In the genomic region with DNA sequence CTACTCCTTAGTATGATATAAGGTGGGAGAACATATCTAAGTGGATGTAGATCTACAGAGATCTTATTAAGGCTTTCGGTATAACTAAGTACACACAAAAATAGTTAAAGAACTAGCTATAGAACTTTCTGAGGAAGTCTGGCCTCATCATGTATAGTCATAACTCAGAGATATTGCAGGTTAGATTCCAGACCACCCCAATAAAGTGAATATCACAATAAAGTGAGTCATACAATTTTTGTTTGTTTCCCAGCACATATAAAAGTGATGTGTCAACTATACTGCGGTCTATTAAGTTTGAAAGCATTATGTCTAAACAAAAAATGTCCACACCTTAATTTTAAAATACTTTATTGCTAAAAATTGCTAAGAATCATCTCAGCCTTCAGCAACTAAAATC, we compare ENCODE assay signal across 25 cellular contexts.
"Had no signal": no experiment of that assay in that cellular context is flagged by ENCODE, and none has a peak within 500 bp of the region (broad histone marks: within the 10 kb centered on the region; RNA-seq: fewer than 3 reads in every experiment).

No MANE protein-coding gene starts in this region.

- ATAC-seq: activated T-helper 17 cell treated with anti-CD3 and anti-CD28 coated beads, Interleukin-2, amount 50 U/mL, for 72 hours; esophagus mucosa; gastroesophageal sphincter; heart right ventricle; left colon; mucosa of descending colon; pancreas; psoas muscle; WTC11 had no signal

- H3K27me3 ChIP-seq: adrenal gland, gastroesophageal sphincter, heart right ventricle, pancreas, right atrium auricular region, spleen, testis, uterus had no signal

- H3K4me1 ChIP-seq: adrenal gland, pancreas, psoas muscle, right atrium auricular region, testis, uterus had no signal

- DNase-seq: activated CD8-positive, alpha-beta memory T cell treated with anti-CD3 and anti-CD28 coated beads, Interleukin-2, amount 50 U/mL, for 4 hours; activated T-cell treated with anti-CD3 and anti-CD28 coated beads, Interleukin-2, amount 50 U/mL, for 24 hours; effector CD4-positive, alpha-beta T cell; heart right ventricle; left colon; mucosa of descending colon; nephron progenitor cell; pancreas; psoas muscle; spleen; stimulated activated CD4-positive, alpha-beta T cell treated with anti-CD3 and anti-CD28 coated beads, Interleukin-4, amount 100 ng/mL, for 1 hour; stimulated activated naive CD4-positive, alpha-beta T cell; T-helper 9 cell; testis; trophoblast cell; uterus had no signal

- H3K4me1 Mint-ChIP-seq: activated T-helper 17 cell treated with anti-CD3 and anti-CD28 coated beads, Interleukin-2, amount 50 U/mL, for 72 hours; memory B cell had no signal

- H3K27ac ChIP-seq: adrenal gland, gastroesophageal sphincter, heart right ventricle, pancreas, psoas muscle, right atrium auricular region, spleen, testis, uterus had no signal

- H3K36me3 Mint-ChIP-seq: activated naive CD8-positive, alpha-beta T cell; memory B cell had no signal

- H3K4me3 Mint-ChIP-seq: activated naive CD8-positive, alpha-beta T cell; activated T-cell treated with anti-CD3 and anti-CD28 coated beads, Interleukin-2, amount 50 U/mL, for 24 hours; activated T-helper 17 cell treated with anti-CD3 and anti-CD28 coated beads, Interleukin-2, amount 50 U/mL, for 72 hours; dendritic cell treated with granulocyte-macrophage colony-stimulating factor and Interleukin-4, amounts not matched to agents 40 ng/mL and 50 ng/mL, for 4 days; memory B cell; nephron progenitor cell; WTC11 had no signal

- H3K27ac Mint-ChIP-seq: activated naive CD8-positive, alpha-beta T cell; activated T-cell treated with anti-CD3 and anti-CD28 coated beads, Interleukin-2, amount 50 U/mL, for 24 hours; activated T-helper 17 cell treated with anti-CD3 and anti-CD28 coated beads, Interleukin-2, amount 50 U/mL, for 72 hours; dendritic cell treated with granulocyte-macrophage colony-stimulating factor and Interleukin-4, amounts not matched to agents 40 ng/mL and 50 ng/mL, for 4 days; memory B cell; WTC11 had no signal

- H3K9me3 ChIP-seq: mucosa of descending colon, pancreas, psoas muscle, right atrium auricular region, testis, uterus had no signal

- H3K9me3 Mint-ChIP-seq: activated T-cell treated with anti-CD3 and anti-CD28 coated beads, Interleukin-2, amount 50 U/mL, for 24 hours; dendritic cell treated with granulocyte-macrophage colony-stimulating factor and Interleukin-4, amounts not matched to agents 40 ng/mL and 50 ng/mL, for 4 days had no signal

- H3K4me3 ChIP-seq: adrenal gland, gastroesophageal sphincter, heart right ventricle, mucosa of descending colon, pancreas, psoas muscle, right atrium auricular region, spleen, testis, uterus had no signal

- H3K27me3 Mint-ChIP-seq: activated T-cell treated with anti-CD3 and anti-CD28 coated beads, Interleukin-2, amount 50 U/mL, for 24 hours; activated T-helper 17 cell treated with anti-CD3 and anti-CD28 coated beads, Interleukin-2, amount 50 U/mL, for 72 hours; dendritic cell treated with granulocyte-macrophage colony-stimulating factor and Interleukin-4, amounts not matched to agents 40 ng/mL and 50 ng/mL, for 4 days; memory B cell had no signal

- H3K36me3 ChIP-seq: adrenal gland, gastroesophageal sphincter, heart right ventricle, pancreas, right atrium auricular region, spleen had no signal
